1 cellular context compared by ENCODE assay signal in the genomic region with DNA sequence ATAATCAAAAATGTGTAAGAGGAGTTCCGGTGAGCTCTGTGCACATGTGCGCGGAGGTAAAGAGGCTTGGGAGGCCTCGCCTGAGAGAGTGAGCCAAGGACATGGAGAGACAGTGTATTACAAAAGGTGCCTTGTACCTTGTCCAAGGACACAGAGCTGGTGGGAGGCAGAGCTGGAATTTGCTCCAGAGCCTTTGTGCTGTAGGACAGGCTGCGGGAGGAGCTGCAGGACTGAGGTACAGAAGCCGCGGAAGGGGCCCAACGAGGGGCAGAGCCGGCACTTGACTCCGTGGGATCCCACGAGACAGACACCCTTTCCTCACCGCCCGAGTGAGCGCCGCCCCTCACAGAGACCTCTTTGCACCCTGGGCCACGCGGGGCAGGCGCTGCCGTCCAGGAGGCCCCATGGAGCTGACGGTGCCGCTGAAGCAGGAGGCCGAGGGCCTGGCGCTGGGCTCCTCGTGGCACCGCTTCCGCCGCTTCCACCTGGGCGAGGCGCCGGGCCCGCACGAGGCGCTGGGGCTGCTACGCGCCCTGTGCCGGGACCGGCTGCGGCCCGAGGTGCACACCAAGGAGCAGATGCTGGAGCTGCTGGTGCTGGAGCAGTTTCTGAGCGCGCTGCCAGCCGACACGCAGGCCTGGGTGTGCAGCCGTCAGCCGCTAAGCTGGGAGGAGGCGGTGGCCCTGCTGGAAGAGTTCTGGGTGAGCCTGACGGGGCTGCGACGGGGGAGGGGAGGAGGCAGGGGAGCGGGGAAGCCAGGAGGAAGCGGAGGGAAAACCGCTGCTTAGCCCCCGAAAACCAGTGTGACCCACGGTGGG.
TF ChIP-seq lines count a peak whose summit lies in the region.

No MANE protein-coding gene starts in this region.

TF ChIP-seq in HepG2, 621 proteins besides CTCF, POLR2A, EP300 and RAD21 (continued from another document and continues in another):
- TF ChIP-seq, protein P1, sequence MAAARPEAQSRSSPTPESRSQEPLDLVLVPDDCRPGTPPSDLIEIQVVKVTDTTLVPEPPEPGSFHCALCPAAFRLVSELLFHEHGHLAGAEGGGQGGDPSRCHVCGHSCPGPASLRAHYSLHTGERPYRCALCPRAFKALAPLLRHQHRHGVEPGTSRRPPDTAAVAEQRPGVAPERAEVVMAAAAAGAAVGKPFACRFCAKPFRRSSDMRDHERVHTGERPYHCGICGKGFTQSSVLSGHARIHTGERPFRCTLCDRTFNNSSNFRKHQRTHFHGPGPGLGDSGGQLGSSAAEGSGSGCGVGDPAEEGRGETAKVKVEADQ (CRISPR knock-in tag; IDR thresholded peaks at IDR 0.05; ENCODE audit: borderline replicate concordance), result no peak
- TF ChIP-seq ZBTB38 (CRISPR knock-in tag; IDR thresholded peaks at IDR 0.05), result peak; percentile 62
- no peak for TF ChIP-seq GTF3A (CRISPR knock-in tag; conservative IDR thresholded peaks at IDR 0.05)
- no peak for TF ChIP-seq XBP1 (CRISPR knock-in tag; IDR thresholded peaks at IDR 0.05)
- TF ChIP-seq ZNF318 (CRISPR knock-in tag; IDR thresholded peaks at IDR 0.05), result 0 out of 2 replicates have a peak, but pooled peaks have one; percentile 10
- TF ChIP-seq STAT6 (CRISPR knock-in tag; IDR thresholded peaks at IDR 0.05; ENCODE audit: borderline replicate concordance), result peak; percentile 50; the same call in 1 of the 2 replicates
- TF ChIP-seq, protein P2, sequence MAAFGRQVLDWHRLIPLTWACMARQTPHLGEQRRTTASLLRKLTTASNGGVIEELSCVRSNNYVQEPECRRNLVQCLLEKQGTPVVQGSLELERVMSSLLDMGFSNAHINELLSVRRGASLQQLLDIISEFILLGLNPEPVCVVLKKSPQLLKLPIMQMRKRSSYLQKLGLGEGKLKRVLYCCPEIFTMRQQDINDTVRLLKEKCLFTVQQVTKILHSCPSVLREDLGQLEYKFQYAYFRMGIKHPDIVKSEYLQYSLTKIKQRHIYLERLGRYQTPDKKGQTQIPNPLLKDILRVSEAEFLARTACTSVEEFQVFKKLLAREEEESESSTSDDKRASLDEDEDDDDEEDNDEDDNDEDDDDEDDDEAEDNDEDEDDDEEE (CRISPR knock-in tag; IDR thresholded peaks at IDR 0.05), result 0 out of 2 replicates have a peak, but pooled peaks have one; percentile 65
- TF ChIP-seq, protein P3, sequence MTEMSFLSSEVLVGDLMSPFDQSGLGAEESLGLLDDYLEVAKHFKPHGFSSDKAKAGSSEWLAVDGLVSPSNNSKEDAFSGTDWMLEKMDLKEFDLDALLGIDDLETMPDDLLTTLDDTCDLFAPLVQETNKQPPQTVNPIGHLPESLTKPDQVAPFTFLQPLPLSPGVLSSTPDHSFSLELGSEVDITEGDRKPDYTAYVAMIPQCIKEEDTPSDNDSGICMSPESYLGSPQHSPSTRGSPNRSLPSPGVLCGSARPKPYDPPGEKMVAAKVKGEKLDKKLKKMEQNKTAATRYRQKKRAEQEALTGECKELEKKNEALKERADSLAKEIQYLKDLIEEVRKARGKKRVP (CRISPR knock-in tag; IDR thresholded peaks at IDR 0.05), result peak in 1 of 2 experiments; percentile 32; a peak in 1 of 4 replicates
- no peak for TF ChIP-seq MAF1 (CRISPR knock-in tag; IDR thresholded peaks at IDR 0.05; ENCODE audit: borderline replicate concordance)
- peak; percentile 66; the same call in 1 of the 2 replicates for TF ChIP-seq ZC3H4 (CRISPR knock-in tag; IDR thresholded peaks at IDR 0.05; ENCODE audit: borderline replicate concordance)
- TF ChIP-seq, protein P4, sequence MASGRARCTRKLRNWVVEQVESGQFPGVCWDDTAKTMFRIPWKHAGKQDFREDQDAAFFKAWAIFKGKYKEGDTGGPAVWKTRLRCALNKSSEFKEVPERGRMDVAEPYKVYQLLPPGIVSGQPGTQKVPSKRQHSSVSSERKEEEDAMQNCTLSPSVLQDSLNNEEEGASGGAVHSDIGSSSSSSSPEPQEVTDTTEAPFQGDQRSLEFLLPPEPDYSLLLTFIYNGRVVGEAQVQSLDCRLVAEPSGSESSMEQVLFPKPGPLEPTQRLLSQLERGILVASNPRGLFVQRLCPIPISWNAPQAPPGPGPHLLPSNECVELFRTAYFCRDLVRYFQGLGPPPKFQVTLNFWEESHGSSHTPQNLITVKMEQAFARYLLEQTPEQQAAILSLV (CRISPR knock-in tag; IDR thresholded peaks at IDR 0.05; ENCODE audit: borderline replicate concordance), result peak; percentile 84; the same call in 1 of the 2 replicates
- TF ChIP-seq TFAP4 (IDR thresholded peaks at IDR 0.05; ENCODE audit: borderline replicate concordance, low read depth), result peak; percentile 31; the same call in 1 of the 2 replicates
- no peak for TF ChIP-seq FOSL1 (CRISPR knock-in tag; IDR thresholded peaks at IDR 0.05; ENCODE audit: borderline replicate concordance)
- TF ChIP-seq CEBPB (IDR thresholded peaks at IDR 0.05; ENCODE audit: borderline replicate concordance, low read depth, low read length), result peak; percentile 46; the same call in 1 of the 2 replicates
- peak; percentile 73; the same call in 1 of the 2 replicates for TF ChIP-seq ZFP37 (CRISPR knock-in tag; IDR thresholded peaks at IDR 0.05; ENCODE audit: borderline replicate concordance)
- peak; percentile 79 for TF ChIP-seq RXRB (CRISPR knock-in tag; IDR thresholded peaks at IDR 0.05; ENCODE audit: borderline replicate concordance)
- no peak for TF ChIP-seq SMAD9 (CRISPR knock-in tag; IDR thresholded peaks at IDR 0.05)
- TF ChIP-seq TMF1 (CRISPR knock-in tag; IDR thresholded peaks at IDR 0.05; ENCODE audit: low read depth), result peak; percentile 94
- TF ChIP-seq, protein P5, sequence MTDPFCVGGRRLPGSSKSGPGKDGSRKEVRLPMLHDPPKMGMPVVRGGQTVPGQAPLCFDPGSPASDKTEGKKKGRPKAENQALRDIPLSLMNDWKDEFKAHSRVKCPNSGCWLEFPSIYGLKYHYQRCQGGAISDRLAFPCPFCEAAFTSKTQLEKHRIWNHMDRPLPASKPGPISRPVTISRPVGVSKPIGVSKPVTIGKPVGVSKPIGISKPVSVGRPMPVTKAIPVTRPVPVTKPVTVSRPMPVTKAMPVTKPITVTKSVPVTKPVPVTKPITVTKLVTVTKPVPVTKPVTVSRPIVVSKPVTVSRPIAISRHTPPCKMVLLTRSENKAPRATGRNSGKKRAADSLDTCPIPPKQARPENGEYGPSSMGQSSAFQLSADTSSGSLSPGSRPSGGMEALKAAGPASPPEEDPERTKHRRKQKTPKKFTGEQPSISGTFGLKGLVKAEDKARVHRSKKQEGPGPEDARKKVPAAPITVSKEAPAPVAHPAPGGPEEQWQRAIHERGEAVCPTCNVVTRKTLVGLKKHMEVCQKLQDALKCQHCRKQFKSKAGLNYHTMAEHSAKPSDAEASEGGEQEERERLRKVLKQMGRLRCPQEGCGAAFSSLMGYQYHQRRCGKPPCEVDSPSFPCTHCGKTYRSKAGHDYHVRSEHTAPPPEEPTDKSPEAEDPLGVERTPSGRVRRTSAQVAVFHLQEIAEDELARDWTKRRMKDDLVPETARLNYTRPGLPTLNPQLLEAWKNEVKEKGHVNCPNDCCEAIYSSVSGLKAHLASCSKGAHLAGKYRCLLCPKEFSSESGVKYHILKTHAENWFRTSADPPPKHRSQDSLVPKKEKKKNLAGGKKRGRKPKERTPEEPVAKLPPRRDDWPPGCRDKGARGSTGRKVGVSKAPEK (CRISPR knock-in tag; IDR thresholded peaks at IDR 0.05; ENCODE audit: borderline replicate concordance), result no peak
- TF ChIP-seq HOXA3 (CRISPR knock-in tag; IDR thresholded peaks at IDR 0.05), result peak; percentile 78; the same call in 1 of the 2 replicates
- TF ChIP-seq SMAD3 (CRISPR knock-in tag; IDR thresholded peaks at IDR 0.05), result 0 out of 2 replicates have a peak, but pooled peaks have one; percentile 20
- TF ChIP-seq ZNF225 (CRISPR knock-in tag; IDR thresholded peaks at IDR 0.05), result peak; percentile 73; the same call in 1 of the 2 replicates
- TF ChIP-seq NCOR1 (IDR thresholded peaks at IDR 0.05; ENCODE audit: borderline replicate concordance, low read length), result peak; percentile 68; the same call in 1 of the 2 replicates
- TF ChIP-seq ZSCAN9 (CRISPR knock-in tag; IDR thresholded peaks at IDR 0.05; ENCODE audit: borderline replicate concordance), result peak; percentile 17; the same call in 1 of the 2 replicates
- TF ChIP-seq FLYWCH1 (CRISPR knock-in tag; IDR thresholded peaks at IDR 0.05), result no peak; the same call in 1 of the 2 replicates
- TF ChIP-seq KDM5B (CRISPR knock-in tag; IDR thresholded peaks at IDR 0.05; ENCODE audit: borderline replicate concordance), result peak; percentile 91; the same call in 1 of the 2 replicates
- no peak for TF ChIP-seq ZNF367 (CRISPR knock-in tag; IDR thresholded peaks at IDR 0.05; ENCODE audit: borderline replicate concordance)
- TF ChIP-seq, protein P6, sequence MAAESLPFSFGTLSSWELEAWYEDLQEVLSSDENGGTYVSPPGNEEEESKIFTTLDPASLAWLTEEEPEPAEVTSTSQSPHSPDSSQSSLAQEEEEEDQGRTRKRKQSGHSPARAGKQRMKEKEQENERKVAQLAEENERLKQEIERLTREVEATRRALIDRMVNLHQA (CRISPR knock-in tag; IDR thresholded peaks at IDR 0.05), result no peak
- no peak for TF ChIP-seq TOE1 (CRISPR knock-in tag; IDR thresholded peaks at IDR 0.05)
- no peak for TF ChIP-seq ZBTB8A (CRISPR knock-in tag; IDR thresholded peaks at IDR 0.05; ENCODE audit: borderline replicate concordance, low read depth)
- TF ChIP-seq FOXK2 (IDR thresholded peaks at IDR 0.05), result no peak
- TF ChIP-seq RBFOX2 (IDR thresholded peaks at IDR 0.05; ENCODE audit: low read depth, low read length), result peak; percentile 98
- no peak for TF ChIP-seq ZNF713 (CRISPR knock-in tag; IDR thresholded peaks at IDR 0.05)
- no peak for TF ChIP-seq ZNF850 (CRISPR knock-in tag; conservative IDR thresholded peaks at IDR 0.05)
- TF ChIP-seq HNRNPLL (IDR thresholded peaks at IDR 0.05; ENCODE audit: low read depth, low read length, poor library complexity, severe bottlenecking), result peak; percentile 70
